Comparison of ENCODE assay signal across 16 cellular contexts in the genomic region with DNA sequence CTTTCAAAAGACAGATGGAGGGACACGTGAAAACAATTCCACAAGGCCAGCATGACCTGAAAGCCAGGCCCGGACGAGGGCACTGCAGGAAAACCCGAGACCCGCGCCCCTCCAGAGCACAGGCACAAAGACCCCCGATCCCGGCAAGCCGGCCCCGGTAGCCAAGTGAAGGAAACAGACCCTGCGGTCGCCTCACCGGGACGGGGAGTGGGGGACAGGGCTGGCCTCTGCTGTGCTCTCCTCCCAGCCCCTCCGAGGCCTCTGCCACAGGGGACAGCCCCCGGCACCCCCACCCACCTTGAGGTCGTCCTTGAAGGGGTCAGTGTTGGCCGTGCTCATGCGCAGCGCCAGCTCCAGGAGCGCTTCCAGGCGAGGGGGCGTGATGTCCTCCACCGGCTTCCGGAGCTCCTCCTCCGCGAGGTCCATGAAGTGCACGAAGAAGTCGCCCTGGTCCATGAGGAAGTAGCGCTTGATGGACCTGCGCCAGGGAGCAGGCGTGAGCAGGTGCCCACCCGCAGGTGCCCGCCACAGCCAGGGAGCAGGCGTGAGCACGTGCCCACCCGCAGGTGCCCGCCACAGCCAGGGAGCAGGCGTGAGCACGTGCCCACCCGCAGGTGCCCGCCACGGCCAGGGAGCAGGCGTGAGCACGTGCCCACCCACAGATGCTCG.
A peak's percentile ranks its signal among the peaks of the same experiment; 100 is the strongest.
DNase-seq lines count a peak whose midpoint lies in the region.
"Had no signal": no experiment of that assay in that cellular context is flagged by ENCODE, and none has a peak within 500 bp of the region (broad histone marks: within the 10 kb centered on the region; RNA-seq: fewer than 3 reads in every experiment).

No MANE protein-coding gene starts in this region.

- peak; percentile 8 for DNase-seq in iPS-NIHi11 (ENCODE audit: low spot score)
- no peak for DNase-seq in AG08395 (ENCODE audit: low spot score)
- DNase-seq: ACHN; activated CD4-positive, alpha-beta T cell treated with anti-CD3 and anti-CD28 coated beads for 48 hours; activated CD8-positive, alpha-beta memory T cell treated with anti-CD3 and anti-CD28 coated beads for 24 hours; activated gamma-delta T cell; activated T-cell treated with anti-CD3 and anti-CD28 coated beads, Interleukin-2, amount 50 U/mL, for 24 hours; effector memory CD8-positive, alpha-beta T cell; erythroblast; IMR-90; NCI-H446; NCI-H774; SJCRH30; stimulated activated CD4-positive, alpha-beta T cell treated with anti-CD3 and anti-CD28 coated beads, Interleukin-4, amount 100 ng/mL, for 24 hours; T1000; WERI-Rb-1 had no signal
